Comparison of ENCODE assay signal across 8 cellular contexts in genomic region chr12:122981587-122982493, GRCh38. TPM values are rescaled to one million over a fixed set of nuclear protein-coding genes. Genes with fewer than 3 reads are reported as not detected.
DNase-seq lines count a peak whose midpoint lies in the region; ATAC-seq and TF ChIP-seq lines count a peak whose summit lies in the region.

No MANE protein-coding gene starts in this region.

- TF ChIP-seq POLR2A in heart left ventricle (IDR thresholded peaks at IDR 0.05) (no peak), adrenal gland (IDR thresholded peaks at IDR 0.05) (no peak), lower leg skin (IDR thresholded peaks at IDR 0.05) (no peak)

- H3K36me3 Mint-ChIP-seq in type B pancreatic cell = no peaks in the 10 kb centered on the region

- H3K4me3 ChIP-seq in heart left ventricle (peak overlapping the region; percentile 85 to 100 (median 98)), adrenal gland (peak overlapping the region in 2 of 4 donors; percentile 75 to 83), lower leg skin (ENCODE audit: low read depth, poor library complexity, severe bottlenecking) (peak overlapping the region; percentile 76)

- H3K27me3 Mint-ChIP-seq in type B pancreatic cell = no peaks in the 10 kb centered on the region

- H3K36me3 ChIP-seq in heart left ventricle (peaks cover 0 to 40% (median 25%) of the 10 kb centered on the region in 9 donors), adrenal gland (replicated peaks in 1 of 2) (peaks cover 0 to 19% of the 10 kb centered on the region in 2 donors)

- no peaks in the 10 kb centered on the region for H3K9me3 ChIP-seq in heart left ventricle
- no peaks in the 10 kb centered on the region for H3K9me3 ChIP-seq in adrenal gland (replicated peaks in 1 of 3)

- ATAC-seq in heart left ventricle (no peak), Right ventricle myocardium inferior (no peak), HG03354 (IDR thresholded peaks at IDR 0.05; ENCODE audit: poor library complexity, severe bottlenecking, unreplicated experiment) (no peak), GM21515 (IDR thresholded peaks at IDR 0.05; ENCODE audit: unreplicated experiment) (no peak)

- H3K27me3 ChIP-seq in heart left ventricle = no peaks in the 10 kb centered on the region
- no peaks in the 10 kb centered on the region for H3K27me3 ChIP-seq in adrenal gland

- H3K9me3 Mint-ChIP-seq in type B pancreatic cell = no peaks in the 10 kb centered on the region

- H3K4me1 Mint-ChIP-seq in type B pancreatic cell (ENCODE audit: unreplicated experiment) = peaks cover 29% of the 10 kb centered on the region

- H3K27ac ChIP-seq in heart left ventricle = peak overlapping the region in 10 of 12 donors; percentile 88 to 97 (median 94)
- peak overlapping the region in 4 of 5 donors; percentile 72 to 90 (median 83) for H3K27ac ChIP-seq in adrenal gland

- H3K27ac Mint-ChIP-seq in type B pancreatic cell = no peak overlapping the region

- 65 to 71% (median 66%) methylated on average over 26 of the region's 26 CpGs for WGBS in heart left ventricle, 4 donors
- WGBS in adrenal gland, 4 donors = 37 to 53% (median 49%) methylated on average over 20 to 26 of the region's 26 CpGs
- WGBS in lower leg skin, 2 donors = 63 to 66% methylated on average over 26 of the region's 26 CpGs

- no peak for TF ChIP-seq CTCF in heart left ventricle (IDR thresholded peaks at IDR 0.05)
- no peak for TF ChIP-seq CTCF in adrenal gland (IDR thresholded peaks at IDR 0.05)
- TF ChIP-seq CTCF in lower leg skin (IDR thresholded peaks at IDR 0.05) = no peak
- no peak for TF ChIP-seq CTCF in type B pancreatic cell (conservative IDR thresholded peaks at IDR 0.05)

- peak in 3 of 5 donors; percentile 9 to 62 (median 22) for DNase-seq in heart left ventricle
- no peak for DNase-seq in Right ventricle myocardium inferior (ENCODE audit: missing footprints)
- peak in 1 of 7 donors; percentile 25 for DNase-seq in adrenal gland
- DNase-seq in lower leg skin (ENCODE audit: low spot score in 2 of 2) = no peak
- DNase-seq in type B pancreatic cell (ENCODE audit: extremely low spot score, unreplicated experiment) = no peak
- DNase-seq in NCI-H187 treated with DMSO at 0.1 percent for 48 hours (lab: John Stamatoyannopoulos, UW) = no peak

- intact Hi-C loops in heart left ventricle (cut with DNase I) = loop anchor here in 6 of 10 donors (5.0 to 10.0 kb wide), 6 partner anchors 165 to 255 kb away; partner anchors contain the start of genes MPHOSPH9 (in 3 of the 6), MTRFR (in 3 of the 6) and PITPNM2 (in 3 of the 6)
- intact Hi-C loops in Right ventricle myocardium inferior (cut with DNase I) = loop anchor here (5.0 kb wide), 2 partner anchors 170 to 255 kb away; partner anchors contain the start of gene PITPNM2
- intact Hi-C loops in adrenal gland (cut with DNase I) = loop anchor here in 1 of 2 donors (5.0 kb wide), 2 partner anchors 170 to 255 kb away; partner anchors contain the start of gene PITPNM2
- intact Hi-C loops in lower leg skin (cut with DNase I; ENCODE audit: low total_unique reads) = no loop called here

- H3K4me1 ChIP-seq in heart left ventricle = peaks cover 10 to 68% (median 61%) of the 10 kb centered on the region in 12 donors
- peaks cover 44 to 69% of the 10 kb centered on the region in 2 donors for H3K4me1 ChIP-seq in adrenal gland (replicated peaks in 1 of 2)

- peak overlapping the region; percentile 90 for H3K4me3 Mint-ChIP-seq in type B pancreatic cell

RNA-seq across cellular contexts. Expression of gene ARL6IP4, which starts 1.4 kb away (rescaled TPM):
- 100 to 1,000 TPM; 123 to 236 (median 140) TPM for total RNA-seq in heart left ventricle
- 100 to 1,000 TPM; 186 to 325 TPM for polyA plus RNA-seq in heart left ventricle
- total RNA-seq in Right ventricle myocardium inferior = 158 TPM
- total RNA-seq in adrenal gland = 100 to 1,000 TPM; 192 to 384 (median 284) TPM
- polyA plus RNA-seq in adrenal gland = 100 to 1,000 TPM; 198 to 709 (median 531) TPM
- 100 to 1,000 TPM; 129 to 188 (median 167) TPM for total RNA-seq in lower leg skin
- 140 and 146 TPM in 2 replicates for total RNA-seq in type B pancreatic cell (ENCODE audit: low replicate concordance)

RNA-seq across cellular contexts. Expression of gene OGFOD2, which starts 6.8 kb away (rescaled TPM):
- 10 to 100 TPM in 6 of 9 donors, 1 to 10 TPM in 3; 4.4 to 17.0 (median 12.7) TPM for total RNA-seq in heart left ventricle
- 10 to 100 TPM; 12.7 to 19.7 TPM for polyA plus RNA-seq in heart left ventricle
- 16.2 TPM for total RNA-seq in Right ventricle myocardium inferior
- 10 to 100 TPM; 14.8 to 44.8 (median 21.8) TPM for total RNA-seq in adrenal gland
- polyA plus RNA-seq in adrenal gland = 10 to 100 TPM in 2 of 3 donors, 1 to 10 TPM in 1; 6.2 to 21.7 (median 16.7) TPM
- total RNA-seq in lower leg skin = 10 to 100 TPM in 3 of 4 donors, 1 to 10 TPM in 1; 6.6 to 14.1 (median 13.0) TPM
- 17.0 and 24.1 TPM in 2 replicates for total RNA-seq in type B pancreatic cell (ENCODE audit: low replicate concordance)

RNA-seq across cellular contexts. Expression of gene ABCB9, which starts 15.6 kb away (rescaled TPM):
- total RNA-seq in heart left ventricle (1 to 10 TPM; 3.1 to 8.6 (median 4.7) TPM), Right ventricle myocardium inferior (4.4 TPM), adrenal gland (1 to 10 TPM; 3.6 to 10.0 (median 6.2) TPM), lower leg skin (10 to 100 TPM in 1 of 4 donors, 1 to 10 TPM in 3; 3.4 to 10.2 (median 7.2) TPM), type B pancreatic cell (ENCODE audit: low replicate concordance) (6.7 and 9.6 TPM in 2 replicates)
- polyA plus RNA-seq in heart left ventricle (1 to 10 TPM; 3.1 to 3.3 TPM), adrenal gland (1 to 10 TPM; 2.0 to 7.5 (median 3.0) TPM)

Comparison
In these comparisons a context has a peak if more than half of its experiments do, and no peak if none do; other contexts are left out.
1. DNase-seq: peak in heart left ventricle (3 of 5); none in Right ventricle myocardium inferior (single experiment), lower leg skin (0 of 2), type B pancreatic cell (single experiment) and NCI-H187 treated with DMSO at 0.1 percent for 48 hours (single experiment).